In genomic region chr7:131015131-131015954, GRCh38 we compare ENCODE assay signal across 10 cellular contexts.
A peak's percentile ranks its signal among the peaks of the same experiment; 100 is the strongest.
DNase-seq lines count a peak whose midpoint lies in the region; ATAC-seq and TF ChIP-seq lines count a peak whose summit lies in the region.
"Had no signal": no experiment of that assay in that cellular context is flagged by ENCODE, and none has a peak within 500 bp of the region (broad histone marks: within the 10 kb centered on the region; RNA-seq: fewer than 3 reads in every experiment).

No MANE protein-coding gene starts in this region.

- H3K4me2 ChIP-seq in HCT116 (ENCODE audit: low read length): peak overlapping the region; percentile 67

- peak overlapping the region; percentile 73 for H3K9ac ChIP-seq in HCT116 (ENCODE audit: low read length)

- no peak for TF ChIP-seq POLR2A in HCT116 (IDR thresholded peaks at IDR 0.05; ENCODE audit: borderline replicate concordance, extremely low read depth, insufficient read depth, insufficient read length)
- no peak for TF ChIP-seq POLR2A in transverse colon (IDR thresholded peaks at IDR 0.05)

- peak overlapping the region; percentile 90 for H3K27ac Mint-ChIP-seq in activated naive CD8-positive, alpha-beta T cell

- no TSS peak for BruUV-seq in HCT116 (replicated peaks; lab: Mats Ljungman, UMichigan)

- peaks cover 91% of the 10 kb centered on the region for H3K4me1 Mint-ChIP-seq in activated naive CD8-positive, alpha-beta T cell (ENCODE audit: low read depth)

- in situ Hi-C loops in ACHN (cut with HindIII; ENCODE audit: low pct_ligation_motif_present, low pct_unique_long_range_greater_than_20kb, low sequenced_read_pairs): no loop called here
- in situ Hi-C loops in transverse colon (cut with MboI; ENCODE audit: low pct_ligation_motif_present in 1 of 4, low pct_unique_long_range_greater_than_20kb in 1 of 4, low sequenced_read_pairs in 3 of 4): no loop called here

- H3K36me3 ChIP-seq in HCT116 (ENCODE audit: control insufficient read depth in 1 of 2, insufficient read depth in 2 of 2, low read length in 2 of 2): no peaks in the 10 kb centered on the region
- H3K36me3 ChIP-seq in transverse colon: no peaks in the 10 kb centered on the region

- no peak for TF ChIP-seq EP300 in transverse colon (IDR thresholded peaks at IDR 0.05; ENCODE audit: low read depth)

- 74 to 76% methylated on average over 8 to 9 of the region's 9 CpGs for WGBS in transverse colon (ENCODE audit: low coverage in 1 of 2), 2 donors

- peaks cover 89 to 91% of the 10 kb centered on the region in 2 experiments for H3K4me1 ChIP-seq in HCT116 (ENCODE audit: control insufficient read depth in 1 of 2, insufficient read depth in 2 of 2, low read length in 2 of 2)
- peaks cover 18 to 56% (median 24%) of the 10 kb centered on the region in 4 donors for H3K4me1 ChIP-seq in transverse colon

- peak; percentile 78 for ATAC-seq in HCT116
- no peak for ATAC-seq in HG03378 (IDR thresholded peaks at IDR 0.05; ENCODE audit: unreplicated experiment)
- no peak for ATAC-seq in sciatic nerve

- RAD21 ChIA-PET in HCT116 (lab: Charles Lee; ENCODE audit: low non-redundant PET in 1 of 2, low total read pairs in 2 of 2, uncharacterized antibody in 2 of 2, unreplicated experiment in 2 of 2): no interaction called here

- H3K4me3 ChIP-seq in HCT116 (replicated peaks in 1 of 2; ENCODE audit: low read depth in 1 of 2, low read length in 2 of 2): peak overlapping the region in 1 of 2 experiments; percentile 30; a peak in 2 of 4 replicates
- no peak overlapping the region for H3K4me3 ChIP-seq in transverse colon

- H3K36me3 Mint-ChIP-seq in activated naive CD8-positive, alpha-beta T cell: peaks cover 20% of the 10 kb centered on the region

- DNase-seq in ACHN: peak; percentile 58
- DNase-seq in HCT116 (ENCODE audit: low read depth, low spot score): peak; percentile 90
- DNase-seq in glomerular visceral epithelial cell (ENCODE audit: extremely low spot score): peak; percentile 51
- DNase-seq in NCI-H1105 (lab: John Stamatoyannopoulos, UW): no peak
- no peak for DNase-seq in transverse colon
- no peak for DNase-seq in sciatic nerve (ENCODE audit: low spot score)
- DNase-seq: activated gamma-delta T cell had no signal

- no peaks in the 10 kb centered on the region for H3K27me3 ChIP-seq in HCT116 (ENCODE audit: insufficient read depth, low read length)
- no peaks in the 10 kb centered on the region for H3K27me3 ChIP-seq in transverse colon

- no peaks in the 10 kb centered on the region for H4K20me1 ChIP-seq in HCT116 (ENCODE audit: insufficient read depth)

- intact Hi-C loops in HCT116 (cut with micrococcal nuclease): loop anchor here (2.0 kb wide), 1 partner anchor 55 kb away; no protein-coding TSS in a partner anchor
- intact Hi-C loops in transverse colon (cut with DNase I; ENCODE audit: low total_unique reads): no loop called here
- intact Hi-C loops in sciatic nerve (cut with DNase I): no loop called here

- H3K9me2 ChIP-seq in HCT116 (ENCODE audit: insufficient read depth): no peaks in the 10 kb centered on the region

- no peak overlapping the region for H3K4me3 Mint-ChIP-seq in activated naive CD8-positive, alpha-beta T cell

- H3K27me3 Mint-ChIP-seq in activated naive CD8-positive, alpha-beta T cell: no peaks in the 10 kb centered on the region

- CTCF ChIA-PET in HCT116 (lab: Charles Lee): interaction anchor here (1.0 kb wide), 1 partner anchor 8 kb away, joined by 3 read pairs; no protein-coding TSS in a partner anchor

- TF ChIP-seq RAD21 in HCT116 (IDR thresholded peaks at IDR 0.05; ENCODE audit: low read depth): no peak

- no peak for TF ChIP-seq CTCF in HCT116 (IDR thresholded peaks at IDR 0.05 in 2 of 3, conservative IDR thresholded peaks at IDR 0.05 in 1 of 3; ENCODE audit: borderline replicate concordance in 1 of 3, insufficient read depth in 1 of 3, low read depth in 2 of 3, low read length in 2 of 3)
- TF ChIP-seq CTCF in transverse colon (IDR thresholded peaks at IDR 0.05): no peak

- H3K27ac ChIP-seq in HCT116 (ENCODE audit: low read depth, low read length) (peak overlapping the region; percentile 96), transverse colon (no peak overlapping the region)
- H3K27ac ChIP-seq: C4-2B had no signal

- POLR2A ChIA-PET in HCT116 (lab: Charles Lee): interaction anchor here (1.2 kb wide), 1 partner anchor 118 kb away, joined by 4 read pairs; no protein-coding TSS in a partner anchor

- H3K9me3 Mint-ChIP-seq in activated naive CD8-positive, alpha-beta T cell (ENCODE audit: low read depth): no peaks in the 10 kb centered on the region

- H3K9me3 ChIP-seq in HCT116 (ENCODE audit: control insufficient read depth in 1 of 2, insufficient read depth in 1 of 2, low read depth in 1 of 2, low read length in 2 of 2) (no peaks in the 10 kb centered on the region), transverse colon (no peaks in the 10 kb centered on the region)

- peaks cover 63% of the 10 kb centered on the region for H3K79me2 ChIP-seq in HCT116 (ENCODE audit: insufficient read depth, low read length)

- H2AFZ ChIP-seq in HCT116 (ENCODE audit: low read depth, low read length, poor library complexity, severe bottlenecking): no peak overlapping the region

TF ChIP-seq in HCT116, 20 proteins besides CTCF, POLR2A, EP300 and RAD21:
- TF ChIP-seq TCF7L2 (IDR thresholded peaks at IDR 0.05; ENCODE audit: borderline replicate concordance, extremely low read depth, insufficient read depth, insufficient read length) (peak; percentile 98), POLR2AphosphoS5 (IDR thresholded peaks at IDR 0.05; ENCODE audit: low read depth, low read length) (peak; percentile 54), CEBPB (IDR thresholded peaks at IDR 0.05; ENCODE audit: low read depth) (no peak)
TF ChIP-seq in HCT116: peak in this region for 2.

Comparison
In these comparisons a context has a peak if more than half of its experiments do, and no peak if none do; other contexts are left out.
1. DNase-seq: peak in ACHN (single experiment), HCT116 (single experiment) and glomerular visceral epithelial cell (single experiment); none in NCI-H1105 (single experiment), transverse colon (single experiment) and sciatic nerve (single experiment).